ENCODE assay signal across 1 cellular context in the genomic region with DNA sequence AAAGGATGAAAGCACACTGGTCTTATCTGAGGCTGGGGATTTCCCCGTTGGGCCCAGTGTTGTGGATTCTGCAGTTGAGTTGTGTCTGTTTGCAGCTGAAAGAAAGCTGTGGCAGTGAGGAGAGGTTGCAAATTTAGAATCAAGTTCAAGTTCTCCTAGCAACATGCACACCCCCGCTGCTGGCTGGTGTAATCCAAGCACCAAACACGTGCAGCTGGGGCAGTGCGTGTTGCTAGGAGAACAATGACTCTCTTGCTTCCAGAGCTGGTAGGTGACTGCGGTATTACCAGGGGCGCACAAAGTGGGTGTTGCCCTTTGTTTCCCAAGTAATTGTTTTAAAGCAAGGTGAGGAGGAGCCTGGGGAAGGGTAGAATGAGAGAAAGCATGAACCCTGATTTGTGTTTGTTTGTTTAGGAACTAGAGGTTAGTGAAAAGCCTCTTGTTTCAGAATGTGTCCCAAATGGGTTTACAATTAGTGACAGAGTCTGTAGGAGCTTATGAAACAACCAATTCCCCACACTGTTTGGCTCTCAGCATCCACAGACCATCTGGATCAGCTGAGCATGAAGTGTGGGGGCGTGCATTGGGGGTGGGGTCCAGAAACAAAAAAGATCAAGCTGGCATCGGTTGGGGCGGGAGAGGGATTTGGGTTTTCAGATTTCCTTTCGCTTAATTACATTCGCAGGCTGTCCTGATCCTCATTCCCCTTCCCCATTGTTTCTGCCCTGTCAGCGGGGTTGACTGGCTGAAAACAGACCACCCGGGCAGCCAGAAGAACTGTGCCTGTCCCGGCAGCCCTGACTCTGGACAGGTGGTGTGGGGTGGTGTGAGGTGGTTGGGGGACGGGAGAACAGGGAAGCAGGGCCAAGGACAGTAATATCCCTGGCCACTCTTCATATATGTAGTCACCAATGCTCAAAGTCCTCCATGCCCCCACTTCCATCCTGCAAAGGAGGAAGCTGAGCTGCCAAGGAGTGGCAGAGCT.
TF ChIP-seq lines count a peak whose summit lies in the region.

No MANE protein-coding gene starts in this region.

TF ChIP-seq in GM23338, 12 proteins besides CTCF, POLR2A, EP300 and RAD21 (continued from another document):
- TF ChIP-seq, protein P1, sequence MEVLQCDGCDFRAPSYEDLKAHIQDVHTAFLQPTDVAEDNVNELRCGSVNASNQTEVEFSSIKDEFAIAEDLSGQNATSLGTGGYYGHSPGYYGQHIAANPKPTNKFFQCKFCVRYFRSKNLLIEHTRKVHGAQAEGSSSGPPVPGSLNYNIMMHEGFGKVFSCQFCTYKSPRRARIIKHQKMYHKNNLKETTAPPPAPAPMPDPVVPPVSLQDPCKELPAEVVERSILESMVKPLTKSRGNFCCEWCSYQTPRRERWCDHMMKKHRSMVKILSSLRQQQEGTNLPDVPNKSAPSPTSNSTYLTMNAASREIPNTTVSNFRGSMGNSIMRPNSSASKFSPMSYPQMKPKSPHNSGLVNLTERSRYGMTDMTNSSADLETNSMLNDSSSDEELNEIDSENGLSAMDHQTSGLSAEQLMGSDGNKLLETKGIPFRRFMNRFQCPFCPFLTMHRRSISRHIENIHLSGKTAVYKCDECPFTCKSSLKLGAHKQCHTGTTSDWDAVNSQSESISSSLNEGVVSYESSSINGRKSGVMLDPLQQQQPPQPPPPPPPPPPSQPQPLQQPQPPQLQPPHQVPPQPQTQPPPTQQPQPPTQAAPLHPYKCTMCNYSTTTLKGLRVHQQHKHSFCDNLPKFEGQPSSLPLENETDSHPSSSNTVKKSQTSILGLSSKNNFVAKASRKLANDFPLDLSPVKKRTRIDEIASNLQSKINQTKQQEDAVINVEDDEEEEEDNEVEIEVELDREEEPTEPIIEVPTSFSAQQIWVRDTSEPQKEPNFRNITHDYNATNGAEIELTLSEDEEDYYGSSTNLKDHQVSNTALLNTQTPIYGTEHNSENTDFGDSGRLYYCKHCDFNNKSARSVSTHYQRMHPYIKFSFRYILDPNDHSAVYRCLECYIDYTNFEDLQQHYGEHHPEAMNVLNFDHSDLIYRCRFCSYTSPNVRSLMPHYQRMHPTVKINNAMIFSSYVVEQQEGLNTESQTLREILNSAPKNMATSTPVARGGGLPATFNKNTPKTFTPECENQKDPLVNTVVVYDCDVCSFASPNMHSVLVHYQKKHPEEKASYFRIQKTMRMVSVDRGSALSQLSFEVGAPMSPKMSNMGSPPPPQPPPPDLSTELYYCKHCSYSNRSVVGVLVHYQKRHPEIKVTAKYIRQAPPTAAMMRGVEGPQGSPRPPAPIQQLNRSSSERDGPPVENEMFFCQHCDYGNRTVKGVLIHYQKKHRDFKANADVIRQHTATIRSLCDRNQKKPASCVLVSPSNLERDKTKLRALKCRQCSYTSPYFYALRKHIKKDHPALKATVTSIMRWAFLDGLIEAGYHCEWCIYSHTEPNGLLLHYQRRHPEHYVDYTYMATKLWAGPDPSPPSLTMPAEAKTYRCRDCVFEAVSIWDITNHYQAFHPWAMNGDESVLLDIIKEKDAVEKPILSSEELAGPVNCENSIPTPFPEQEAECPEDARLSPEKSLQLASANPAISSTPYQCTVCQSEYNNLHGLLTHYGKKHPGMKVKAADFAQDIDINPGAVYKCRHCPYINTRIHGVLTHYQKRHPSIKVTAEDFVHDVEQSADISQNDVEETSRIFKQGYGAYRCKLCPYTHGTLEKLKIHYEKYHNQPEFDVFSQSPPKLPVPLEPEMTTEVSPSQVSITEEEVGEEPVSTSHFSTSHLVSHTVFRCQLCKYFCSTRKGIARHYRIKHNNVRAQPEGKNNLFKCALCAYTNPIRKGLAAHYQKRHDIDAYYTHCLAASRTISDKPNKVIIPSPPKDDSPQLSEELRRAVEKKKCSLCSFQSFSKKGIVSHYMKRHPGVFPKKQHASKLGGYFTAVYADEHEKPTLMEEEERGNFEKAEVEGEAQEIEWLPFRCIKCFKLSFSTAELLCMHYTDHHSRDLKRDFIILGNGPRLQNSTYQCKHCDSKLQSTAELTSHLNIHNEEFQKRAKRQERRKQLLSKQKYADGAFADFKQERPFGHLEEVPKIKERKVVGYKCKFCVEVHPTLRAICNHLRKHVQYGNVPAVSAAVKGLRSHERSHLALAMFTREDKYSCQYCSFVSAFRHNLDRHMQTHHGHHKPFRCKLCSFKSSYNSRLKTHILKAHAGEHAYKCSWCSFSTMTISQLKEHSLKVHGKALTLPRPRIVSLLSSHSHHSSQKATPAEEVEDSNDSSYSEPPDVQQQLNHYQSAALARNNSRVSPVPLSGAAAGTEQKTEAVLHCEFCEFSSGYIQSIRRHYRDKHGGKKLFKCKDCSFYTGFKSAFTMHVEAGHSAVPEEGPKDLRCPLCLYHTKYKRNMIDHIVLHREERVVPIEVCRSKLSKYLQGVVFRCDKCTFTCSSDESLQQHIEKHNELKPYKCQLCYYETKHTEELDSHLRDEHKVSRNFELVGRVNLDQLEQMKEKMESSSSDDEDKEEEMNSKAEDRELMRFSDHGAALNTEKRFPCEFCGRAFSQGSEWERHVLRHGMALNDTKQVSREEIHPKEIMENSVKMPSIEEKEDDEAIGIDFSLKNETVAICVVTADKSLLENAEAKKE (CRISPR knock-in tag; IDR thresholded peaks at IDR 0.05): no peak
- TF ChIP-seq POLR2AphosphoS5 (IDR thresholded peaks at IDR 0.05; ENCODE audit: low read depth) (no peak), JUNB (IDR thresholded peaks at IDR 0.05; ENCODE audit: unreplicated experiment) (no peak), EZH2phosphoT487 (IDR thresholded peaks at IDR 0.05; ENCODE audit: unreplicated experiment) (no peak), ZNF331 (CRISPR knock-in tag; IDR thresholded peaks at IDR 0.05; ENCODE audit: low read depth) (no peak), NANOG (IDR thresholded peaks at IDR 0.05; ENCODE audit: borderline replicate concordance) (no peak)
- TF ChIP-seq, protein P2, sequence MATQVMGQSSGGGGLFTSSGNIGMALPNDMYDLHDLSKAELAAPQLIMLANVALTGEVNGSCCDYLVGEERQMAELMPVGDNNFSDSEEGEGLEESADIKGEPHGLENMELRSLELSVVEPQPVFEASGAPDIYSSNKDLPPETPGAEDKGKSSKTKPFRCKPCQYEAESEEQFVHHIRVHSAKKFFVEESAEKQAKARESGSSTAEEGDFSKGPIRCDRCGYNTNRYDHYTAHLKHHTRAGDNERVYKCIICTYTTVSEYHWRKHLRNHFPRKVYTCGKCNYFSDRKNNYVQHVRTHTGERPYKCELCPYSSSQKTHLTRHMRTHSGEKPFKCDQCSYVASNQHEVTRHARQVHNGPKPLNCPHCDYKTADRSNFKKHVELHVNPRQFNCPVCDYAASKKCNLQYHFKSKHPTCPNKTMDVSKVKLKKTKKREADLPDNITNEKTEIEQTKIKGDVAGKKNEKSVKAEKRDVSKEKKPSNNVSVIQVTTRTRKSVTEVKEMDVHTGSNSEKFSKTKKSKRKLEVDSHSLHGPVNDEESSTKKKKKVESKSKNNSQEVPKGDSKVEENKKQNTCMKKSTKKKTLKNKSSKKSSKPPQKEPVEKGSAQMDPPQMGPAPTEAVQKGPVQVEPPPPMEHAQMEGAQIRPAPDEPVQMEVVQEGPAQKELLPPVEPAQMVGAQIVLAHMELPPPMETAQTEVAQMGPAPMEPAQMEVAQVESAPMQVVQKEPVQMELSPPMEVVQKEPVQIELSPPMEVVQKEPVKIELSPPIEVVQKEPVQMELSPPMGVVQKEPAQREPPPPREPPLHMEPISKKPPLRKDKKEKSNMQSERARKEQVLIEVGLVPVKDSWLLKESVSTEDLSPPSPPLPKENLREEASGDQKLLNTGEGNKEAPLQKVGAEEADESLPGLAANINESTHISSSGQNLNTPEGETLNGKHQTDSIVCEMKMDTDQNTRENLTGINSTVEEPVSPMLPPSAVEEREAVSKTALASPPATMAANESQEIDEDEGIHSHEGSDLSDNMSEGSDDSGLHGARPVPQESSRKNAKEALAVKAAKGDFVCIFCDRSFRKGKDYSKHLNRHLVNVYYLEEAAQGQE (IDR thresholded peaks at IDR 0.05; ENCODE audit: unreplicated experiment): no peak
